Comparison of ENCODE assay signal across 22 cellular contexts in genomic region chrX:71941145-71941544, GRCh38. TPM values are rescaled to one million over a fixed set of nuclear protein-coding genes. Genes with fewer than 3 reads are reported as not detected.
A peak's percentile ranks its signal among the peaks of the same experiment; 100 is the strongest.
DNase-seq lines count a peak whose midpoint lies in the region; ATAC-seq, FAIRE-seq and TF ChIP-seq lines count a peak whose summit lies in the region.
"Had no signal": no experiment of that assay in that cellular context is flagged by ENCODE, and none has a peak within 500 bp of the region (broad histone marks: within the 10 kb centered on the region; RNA-seq: fewer than 3 reads in every experiment).

No MANE protein-coding gene starts in this region.

- CTCF ChIA-PET in AG04450 (lab: Charles Lee), result interaction anchor here (1.5 kb wide), 1 partner anchor 66 kb away, joined by 3 read pairs; no protein-coding TSS in a partner anchor

- H3K4me3 ChIP-seq in AG04450 (ENCODE audit: low read depth, low read length), result no peak overlapping the region
- no peak overlapping the region for H3K4me3 ChIP-seq in astrocyte (ENCODE audit: insufficient read depth, low read depth, low read length)
- H3K4me3 ChIP-seq in muscle layer of duodenum (ENCODE audit: low read depth in 1 of 2, low read length in 2 of 2), result no peak overlapping the region
- no peak overlapping the region for H3K4me3 ChIP-seq in stomach smooth muscle (ENCODE audit: low read length in 2 of 2)
- H3K4me3 ChIP-seq: PC-9 had no signal

- peaks cover 20% of the 10 kb centered on the region for H3K4me1 ChIP-seq in astrocyte (ENCODE audit: insufficient read depth, low read length)
- peaks cover 0 to 7% of the 10 kb centered on the region in 2 donors for H3K4me1 ChIP-seq in muscle layer of duodenum (ENCODE audit: control insufficient read depth in 1 of 2, insufficient read depth in 2 of 2, low read length in 2 of 2)
- peaks cover 14% of the 10 kb centered on the region for H3K4me1 ChIP-seq in stomach smooth muscle (ENCODE audit: control insufficient read depth, insufficient read depth, low read length)

- POLR2A ChIA-PET in AG04450 (lab: Yijun Ruan, JAX), result interaction anchor here (0.9 kb wide), 1 partner anchor 17 kb away, joined by 4 read pairs; no protein-coding TSS in a partner anchor

- H3K9ac ChIP-seq in astrocyte (ENCODE audit: low read length) (no peak overlapping the region), stomach smooth muscle (ENCODE audit: low read length in 2 of 2) (no peak overlapping the region)

- peaks cover 14% of the 10 kb centered on the region for H3K4me1 Mint-ChIP-seq in astrocyte (ENCODE audit: low read depth, unreplicated experiment)

- ATAC-seq in HG02763 (IDR thresholded peaks at IDR 0.05; ENCODE audit: unreplicated experiment) (no peak), GM21528 (IDR thresholded peaks at IDR 0.05; ENCODE audit: low FRiP score, unreplicated experiment) (no peak)
- ATAC-seq: HepG2 had no signal

- no peak for TF ChIP-seq CTCF in AG04450 (IDR thresholded peaks at IDR 0.05; ENCODE audit: low read depth, low read length)
- TF ChIP-seq CTCF in astrocyte (IDR thresholded peaks at IDR 0.05; ENCODE audit: insufficient read depth, low read depth, low read length), result no peak

- no peaks in the 10 kb centered on the region for H3K79me2 ChIP-seq in astrocyte (ENCODE audit: insufficient read depth, low read length)

- no peak overlapping the region for H3K27ac Mint-ChIP-seq in astrocyte (ENCODE audit: unreplicated experiment)

- no peaks in the 10 kb centered on the region for H3K27me3 Mint-ChIP-seq in astrocyte (ENCODE audit: low read depth, unreplicated experiment)

- no peak overlapping the region for H3K4me3 Mint-ChIP-seq in astrocyte (ENCODE audit: unreplicated experiment)

- H3K36me3 Mint-ChIP-seq in astrocyte (ENCODE audit: low read depth, unreplicated experiment), result peaks cover 2% of the 10 kb centered on the region

- peak overlapping the region; percentile 6 for H3K4me2 ChIP-seq in astrocyte (ENCODE audit: low read length)
- H3K4me2 ChIP-seq: PC-9 had no signal

- FAIRE-seq in astrocyte (lab: Jason Lieb, UNC), result peak; percentile 50
- FAIRE-seq: A204.1, H1, HepG2 had no signal

- no peaks in the 10 kb centered on the region for H3K36me3 ChIP-seq in astrocyte (ENCODE audit: insufficient read depth, low read length)
- H3K36me3 ChIP-seq in muscle layer of duodenum (ENCODE audit: control insufficient read depth in 1 of 2, insufficient read depth in 2 of 2, low read length in 2 of 2), result no peaks in the 10 kb centered on the region
- H3K36me3 ChIP-seq in stomach smooth muscle (ENCODE audit: control insufficient read depth in 2 of 2, insufficient read depth in 2 of 2, low read length in 2 of 2), result no peaks in the 10 kb centered on the region

- H2AFZ ChIP-seq in astrocyte (ENCODE audit: low read depth, low read length), result no peak overlapping the region
- H2AFZ ChIP-seq: PC-9 had no signal

- H3K27ac ChIP-seq in AG04450 (ENCODE audit: low read depth, low read length) (peak overlapping the region; percentile 3), astrocyte (ENCODE audit: low read depth, low read length) (no peak overlapping the region), muscle layer of duodenum (ENCODE audit: low read length) (peak overlapping the region; percentile 43), stomach smooth muscle (ENCODE audit: low read length) (peak overlapping the region; percentile 12)
- H3K27ac ChIP-seq: C4-2B, PC-9 had no signal

- DNase-seq in AG04450 (ENCODE audit: low read depth, low spot score), result no peak
- DNase-seq in astrocyte (ENCODE audit: low read depth), result peak; percentile 33
- no peak for DNase-seq in GM03348 (ENCODE audit: low spot score)
- DNase-seq in stimulated activated CD4-positive, alpha-beta T cell treated with anti-CD3 and anti-CD28 coated beads, Interleukin-4, amount 100 ng/mL, for 24 hours, result no peak
- DNase-seq: DMS79 treated with DMSO at 0.1 percent for 48 hours, KG1, MV-4-11, NCI-H1417, NCI-H187, NCI-H2107, NCI-H2227 treated with DMSO at 0.1 percent for 48 hours, NCI-H510A treated with DMSO at 0.1 percent for 48 hours, NCI-H774, PC-9 had no signal

- H3K27me3 ChIP-seq in AG04450 (ENCODE audit: control insufficient read depth, insufficient read depth, low read length) (no peaks in the 10 kb centered on the region), astrocyte (ENCODE audit: insufficient read depth, low read length) (no peaks in the 10 kb centered on the region), muscle layer of duodenum (ENCODE audit: low read depth, low read length) (no peaks in the 10 kb centered on the region), stomach smooth muscle (ENCODE audit: control insufficient read depth in 1 of 2, insufficient read depth in 2 of 2, low read length in 2 of 2) (peaks cover 0 to 14% of the 10 kb centered on the region in 2 donors)

- H3K9me3 ChIP-seq in AG04450 (ENCODE audit: control insufficient read depth, insufficient read depth, low read length), result no peaks in the 10 kb centered on the region
- H3K9me3 ChIP-seq in astrocyte (ENCODE audit: insufficient read depth, low read depth, low read length), result no peaks in the 10 kb centered on the region
- H3K9me3 ChIP-seq in muscle layer of duodenum (ENCODE audit: control insufficient read depth in 1 of 2, low read length in 2 of 2), result no peaks in the 10 kb centered on the region
- no peaks in the 10 kb centered on the region for H3K9me3 ChIP-seq in stomach smooth muscle (ENCODE audit: control insufficient read depth in 2 of 2, low read length in 2 of 2)

- H3K9me3 Mint-ChIP-seq in astrocyte (ENCODE audit: unreplicated experiment), result no peaks in the 10 kb centered on the region

- H4K20me1 ChIP-seq in astrocyte (ENCODE audit: insufficient read depth, low read length), result no peaks in the 10 kb centered on the region

RNA-seq across cellular contexts. Expression of gene NHSL2, which starts 30.5 kb away (rescaled TPM):
- 3.0 and 3.1 TPM in 2 replicates for polyA plus RNA-seq in AG04450 (2011; rRNA removed)
- 8.1 and 15.8 TPM in 2 replicates for polyA minus RNA-seq in AG04450 (2011; rRNA and poly(A)+ RNA removed)
- total RNA-seq in astrocyte, result 13.0 and 14.8 TPM in 2 replicates
- total RNA-seq: HepG2, PC-9 had no signal
- polyA plus RNA-seq: HepG2 had no signal
